ENCODE assay signal across 17 cellular contexts in genomic region chr1:202671388-202671787, GRCh38. TPM values are rescaled to one million over a fixed set of nuclear protein-coding genes. Genes with fewer than 3 reads are reported as not detected.
DNase-seq lines count a peak whose midpoint lies in the region; ATAC-seq and TF ChIP-seq lines count a peak whose summit lies in the region.
"Had no signal": no experiment of that assay in that cellular context is flagged by ENCODE, and none has a peak within 500 bp of the region (broad histone marks: within the 10 kb centered on the region; RNA-seq: fewer than 3 reads in every experiment).

No MANE protein-coding gene starts in this region.

- no peaks in the 10 kb centered on the region for H3K36me3 ChIP-seq in upper lobe of left lung
- H3K36me3 ChIP-seq: brain microvascular endothelial cell had no signal

- no peak for TF ChIP-seq EP300 in upper lobe of left lung (IDR thresholded peaks at IDR 0.05)

- no peaks in the 10 kb centered on the region for H3K9me3 ChIP-seq in upper lobe of left lung
- H3K9me3 ChIP-seq: testis had no signal

- no peak for TF ChIP-seq POLR2A in upper lobe of left lung (IDR thresholded peaks at IDR 0.05)

- no peaks in the 10 kb centered on the region for H3K4me1 ChIP-seq in upper lobe of left lung
- H3K4me1 ChIP-seq: testis had no signal

- no peak for TF ChIP-seq CTCF in fibroblast of pulmonary artery (IDR thresholded peaks at IDR 0.05; ENCODE audit: low read length, missing control alignments)
- TF ChIP-seq CTCF in upper lobe of left lung (IDR thresholded peaks at IDR 0.05): no peak

- H3K4me3 ChIP-seq in fibroblast of pulmonary artery (replicated peaks; ENCODE audit: low read depth, low read length) (no peak overlapping the region), upper lobe of left lung (no peak overlapping the region)
- H3K4me3 ChIP-seq: testis had no signal

- no peak overlapping the region for H3K27ac ChIP-seq in upper lobe of left lung
- H3K27ac ChIP-seq: brain microvascular endothelial cell, testis had no signal

- DNase-seq in SIG-M5 treated with dmso at 0.1 percent for 504 hours (lab: John Stamatoyannopoulos, UW; ENCODE audit: unreplicated experiment): peak; percentile 41
- DNase-seq in SIG-M5 (lab: John Stamatoyannopoulos, UW): no peak
- DNase-seq in NCI-H446 treated with DMSO at 0.1 percent for 48 hours (lab: John Stamatoyannopoulos, UW): peak; percentile 20
- DNase-seq in fibroblast of pulmonary artery (ENCODE audit: low read depth): peak; percentile 4
- DNase-seq in ureter (ENCODE audit: low spot score): peak; percentile 78
- DNase-seq in NCI-H2171 (lab: John Stamatoyannopoulos, UW): no peak
- no peak for DNase-seq in upper lobe of left lung
- DNase-seq: activated naive CD4-positive, alpha-beta T cell treated with Interleukin-2 at 50 U/mL for 16 hours; brain microvascular endothelial cell; H9; NCI-H1048; NCI-H524 treated with DMSO at 0.1 percent for 48 hours; T-cell; testis had no signal

- no peak for ATAC-seq in GM21360 (IDR thresholded peaks at IDR 0.05; ENCODE audit: unreplicated experiment)
- no peak for ATAC-seq in upper lobe of left lung (ENCODE audit: low FRiP score in 2 of 2)
- ATAC-seq: Panc1, T-cell had no signal

- 52% methylated on average over 6 of the region's 6 CpGs for WGBS in upper lobe of left lung, 2 donors

- H3K27me3 ChIP-seq in upper lobe of left lung: no peaks in the 10 kb centered on the region
- H3K27me3 ChIP-seq: testis had no signal

RNA-seq across cellular contexts. Expression of gene SYT2, which starts 38.9 kb away (rescaled TPM):
- total RNA-seq in ureter: not detected
- total RNA-seq in upper lobe of left lung: under 1 TPM in 1 of 6 donors, not detected in 5; 0.14 TPM
- total RNA-seq: lower leg skin had no signal

Comparison
In these comparisons a context has a peak if more than half of its experiments do, and no peak if none do; other contexts are left out.
1. DNase-seq: peak in SIG-M5 treated with dmso at 0.1 percent for 504 hours (single experiment), NCI-H446 treated with DMSO at 0.1 percent for 48 hours (single experiment), fibroblast of pulmonary artery (single experiment) and ureter (single experiment); none in SIG-M5 (single experiment), NCI-H2171 (single experiment) and upper lobe of left lung (0 of 2).